ENCODE assay signal across 9 cellular contexts in genomic region chr19:3985643-3986259, GRCh38. TPM values are rescaled to one million over a fixed set of nuclear protein-coding genes. Genes with fewer than 3 reads are reported as not detected.
A peak's percentile ranks its signal among the peaks of the same experiment; 100 is the strongest.
DNase-seq lines count a peak whose midpoint lies in the region; ATAC-seq and TF ChIP-seq lines count a peak whose summit lies in the region.
"Had no signal": no experiment of that assay in that cellular context is flagged by ENCODE, and none has a peak within 500 bp of the region (broad histone marks: within the 10 kb centered on the region; RNA-seq: fewer than 3 reads in every experiment).

No MANE protein-coding gene starts in this region.

- H3K4me3 Mint-ChIP-seq in activated CD4-positive, alpha-beta memory T cell treated with anti-CD3 and anti-CD28 coated beads, Interleukin-2, amount 10 ng/mL, durations not matched to agents 7 days and 5 days: peak overlapping the region; percentile 93

- H3K9me3 Mint-ChIP-seq in activated CD4-positive, alpha-beta memory T cell treated with anti-CD3 and anti-CD28 coated beads, Interleukin-2, amount 10 ng/mL, durations not matched to agents 7 days and 5 days: no peaks in the 10 kb centered on the region

- peak overlapping the region; percentile 95 for H3K27ac Mint-ChIP-seq in activated CD4-positive, alpha-beta memory T cell treated with anti-CD3 and anti-CD28 coated beads, Interleukin-2, amount 10 ng/mL, durations not matched to agents 7 days and 5 days

- H3K27me3 ChIP-seq in SK-N-SH (ENCODE audit: insufficient read depth) (no peaks in the 10 kb centered on the region), iPS-18a (ENCODE audit: control insufficient read depth, insufficient read depth, low read length) (peaks cover 5% of the 10 kb centered on the region), stomach smooth muscle (ENCODE audit: control insufficient read depth in 1 of 2, insufficient read depth in 2 of 2, low read length in 2 of 2) (no peaks in the 10 kb centered on the region)

- WGBS in SK-N-SH (ENCODE audit: low lambda C conversion rate): 2% methylated on average over 13 of the region's 19 CpGs

- peaks cover 45% of the 10 kb centered on the region for H3K36me3 Mint-ChIP-seq in activated CD4-positive, alpha-beta memory T cell treated with anti-CD3 and anti-CD28 coated beads, Interleukin-2, amount 10 ng/mL, durations not matched to agents 7 days and 5 days (ENCODE audit: low read depth)

- POLR2A ChIA-PET in SK-N-SH (lab: Yijun Ruan, JAX): interaction anchor here (0.7 to 6.8 kb wide), 20 partner anchors 8 to 471 kb away, joined by 3 to 60 read pairs (median 4); partner anchors contain the start of genes ATCAY, CREB3L3, DAPK3 and MRPL54
- POLR2A ChIA-PET in activated CD4-positive, alpha-beta memory T cell treated with anti-CD3 and anti-CD28 coated beads, Interleukin-2, amount 10 ng/mL, durations not matched to agents 7 days and 5 days (lab: Charles Lee): interaction anchor here (0.5 to 8.5 kb wide), 33 partner anchors 9 to 485 kb away, joined by 3 to 122 read pairs (median 4); partner anchors contain the start of genes DAPK3, DOHH, MRPL54 and PIAS4

- CTCF ChIA-PET in SK-N-SH (lab: Yijun Ruan, JAX): interaction anchor here (0.6 to 1.6 kb wide), 20 partner anchors 9 to 506 kb away, joined by 3 to 13 read pairs (median 4); partner anchors contain the start of genes DAPK3 and PIAS4
- CTCF ChIA-PET in activated CD4-positive, alpha-beta memory T cell treated with anti-CD3 and anti-CD28 coated beads, Interleukin-2, amount 10 ng/mL, durations not matched to agents 7 days and 5 days (lab: Charles Lee): interaction anchor here (0.7 to 2.2 kb wide), 14 partner anchors 10 to 221 kb away, joined by 3 to 24 read pairs (median 4); partner anchors contain the start of genes DAPK3 and PIAS4

- peaks cover 44% of the 10 kb centered on the region for H4K20me1 ChIP-seq in SK-N-SH (ENCODE audit: insufficient read depth)

- no peak for TF ChIP-seq EP300 in SK-N-SH (IDR thresholded peaks at IDR 0.05; ENCODE audit: borderline replicate concordance in 1 of 2, low read depth in 1 of 2, low read length in 1 of 2)

- H3K9ac ChIP-seq in SK-N-SH: peak overlapping the region; percentile 91
- no peak overlapping the region for H3K9ac ChIP-seq in iPS-18a (ENCODE audit: low read length)
- H3K9ac ChIP-seq in stomach smooth muscle (ENCODE audit: low read length in 2 of 2): peak overlapping the region; percentile 39 to 60

- H3K36me3 ChIP-seq in SK-N-SH (replicated peaks in 1 of 2; ENCODE audit: control insufficient read depth in 1 of 2, insufficient read depth in 2 of 2, low read length in 1 of 2) (peaks cover 37 to 39% of the 10 kb centered on the region in 2 experiments), iPS-18a (ENCODE audit: control insufficient read depth, low read depth, low read length) (peaks cover 39% of the 10 kb centered on the region), stomach smooth muscle (ENCODE audit: control insufficient read depth in 2 of 2, insufficient read depth in 2 of 2, low read length in 2 of 2) (peaks cover 30 to 35% of the 10 kb centered on the region in 2 donors)

- H3K27me3 Mint-ChIP-seq in activated CD4-positive, alpha-beta memory T cell treated with anti-CD3 and anti-CD28 coated beads, Interleukin-2, amount 10 ng/mL, durations not matched to agents 7 days and 5 days: no peaks in the 10 kb centered on the region

- H3K79me2 ChIP-seq in SK-N-SH (ENCODE audit: insufficient read depth): peaks cover 45% of the 10 kb centered on the region

- no peak for TF ChIP-seq CTCF in SK-N-SH (IDR thresholded peaks at IDR 0.05)

- DNase-seq in SK-N-SH: no peak
- DNase-seq in activated CD4-positive, alpha-beta memory T cell treated with anti-CD3 and anti-CD28 coated beads, Interleukin-2, amount 10 ng/mL, durations not matched to agents 7 days and 5 days: no peak
- DNase-seq in GF-D8 (lab: John Stamatoyannopoulos, UW): no peak
- no peak for DNase-seq in stimulated activated CD4-positive, alpha-beta T cell treated with anti-CD3 and anti-CD28 coated beads, Interleukin-2, amount 100 ng/mL, for 48 hours
- no peak for DNase-seq in GM19240 (ENCODE audit: insufficient read length, low spot score)

- H3K4me1 Mint-ChIP-seq in activated CD4-positive, alpha-beta memory T cell treated with anti-CD3 and anti-CD28 coated beads, Interleukin-2, amount 10 ng/mL, durations not matched to agents 7 days and 5 days: peaks cover 58% of the 10 kb centered on the region

- H3K27ac ChIP-seq in SK-N-SH (ENCODE audit: low read depth in 2 of 2, low read length in 1 of 2) (peak overlapping the region; percentile 63 to 82), iPS-18a (ENCODE audit: low read length) (no peak overlapping the region), stomach smooth muscle (ENCODE audit: low read length) (peak overlapping the region; percentile 94)

- peaks cover 43% of the 10 kb centered on the region for H3F3A ChIP-seq in SK-N-SH (replicated peaks; ENCODE audit: insufficient read depth)

- peaks cover 15 to 37% of the 10 kb centered on the region in 2 experiments for H3K4me1 ChIP-seq in SK-N-SH (ENCODE audit: control insufficient read depth in 1 of 2, insufficient read depth in 2 of 2, low read depth in 1 of 2, low read length in 1 of 2)
- H3K4me1 ChIP-seq in iPS-18a (ENCODE audit: control insufficient read depth, low read depth, low read length): peaks cover 13% of the 10 kb centered on the region
- H3K4me1 ChIP-seq in stomach smooth muscle (ENCODE audit: control insufficient read depth, insufficient read depth, low read length): peaks cover 46% of the 10 kb centered on the region

- ATAC-seq in SK-N-SH treated with all-trans-retinoic acid at 6 μM for 48 hours: no peak

- TF ChIP-seq RAD21 in SK-N-SH (IDR thresholded peaks at IDR 0.05; ENCODE audit: low read length): no peak

- peak overlapping the region; percentile 91 to 99 for H3K4me3 ChIP-seq in SK-N-SH (ENCODE audit: low read depth in 2 of 2, low read length in 1 of 2)
- peak overlapping the region; percentile 97 for H3K4me3 ChIP-seq in iPS-18a (ENCODE audit: low read length)
- peak overlapping the region; percentile 83 to 95 for H3K4me3 ChIP-seq in stomach smooth muscle (ENCODE audit: low read length in 2 of 2)

- no peaks in the 10 kb centered on the region for H3K9me2 ChIP-seq in SK-N-SH

- H2AFZ ChIP-seq in SK-N-SH (ENCODE audit: low read depth): peak overlapping the region; percentile 90

- no peaks in the 10 kb centered on the region for H3K9me3 ChIP-seq in SK-N-SH
- no peaks in the 10 kb centered on the region for H3K9me3 ChIP-seq in iPS-18a (ENCODE audit: control insufficient read depth, low read depth, low read length)
- no peaks in the 10 kb centered on the region for H3K9me3 ChIP-seq in stomach smooth muscle (ENCODE audit: control insufficient read depth in 2 of 2, low read length in 2 of 2)

- H3K4me2 ChIP-seq in SK-N-SH: peak overlapping the region; percentile 89

TF ChIP-seq in SK-N-SH, 30 proteins besides CTCF, POLR2A, EP300 and RAD21 (continues in another document):
- TF ChIP-seq TAF1 (IDR thresholded peaks at IDR 0.05; ENCODE audit: borderline replicate concordance, low read depth, low read length) (no peak), MEF2A (IDR thresholded peaks at IDR 0.05; ENCODE audit: borderline replicate concordance, low read depth) (no peak), MAX (IDR thresholded peaks at IDR 0.05; ENCODE audit: low read depth) (no peak)

TF ChIP-seq in SK-N-SH treated with all-trans-retinoic acid at 6 μM for 48 hours, 23 proteins besides CTCF, POLR2A, EP300 and RAD21:
- no peak for TF ChIP-seq TOX (CRISPR knock-in tag; IDR thresholded peaks at IDR 0.05; ENCODE audit: borderline replicate concordance)
- TF ChIP-seq ZNF70 (CRISPR knock-in tag; IDR thresholded peaks at IDR 0.05): no peak
- no peak for TF ChIP-seq ISL1 (CRISPR knock-in tag; IDR thresholded peaks at IDR 0.05)
- no peak for TF ChIP-seq SNAI2 (CRISPR knock-in tag; IDR thresholded peaks at IDR 0.05)

RNA-seq across cellular contexts. Expression of gene EEF2, which starts 0.5 kb away (rescaled TPM):
- 1,295 and 1,553 TPM in 2 replicates for polyA plus RNA-seq in SK-N-SH (2012; rRNA removed)
- 756 and 1,170 TPM in 2 replicates for polyA plus RNA-seq in SK-N-SH (2012; cell fraction: cytosol; rRNA removed)
- 816 and 855 TPM in 2 replicates for polyA plus RNA-seq in SK-N-SH (2012; cell fraction: nucleus; rRNA removed)
- total RNA-seq in activated CD4-positive, alpha-beta memory T cell treated with anti-CD3 and anti-CD28 coated beads, Interleukin-2, amount 10 ng/mL, durations not matched to agents 7 days and 5 days: 1,000 to 10,000 TPM; 1,543 to 1,592 TPM

RNA-seq across cellular contexts. Expression of gene DAPK3, which starts 14.9 kb away (rescaled TPM):
- polyA plus RNA-seq in SK-N-SH (2012; rRNA removed): 118 and 142 TPM in 2 replicates
- 67.8 and 92.3 TPM in 2 replicates for polyA plus RNA-seq in SK-N-SH (2012; cell fraction: cytosol; rRNA removed)
- polyA plus RNA-seq in SK-N-SH (2012; cell fraction: nucleus; rRNA removed): 184 and 238 TPM in 2 replicates
- total RNA-seq in activated CD4-positive, alpha-beta memory T cell treated with anti-CD3 and anti-CD28 coated beads, Interleukin-2, amount 10 ng/mL, durations not matched to agents 7 days and 5 days: 10 to 100 TPM; 41.3 to 42.7 TPM

RNA-seq across cellular contexts. Expression of gene PIAS4, which starts 21.8 kb away (rescaled TPM):
- polyA plus RNA-seq in SK-N-SH (2012; rRNA removed): 7.7 and 14.1 TPM in 2 replicates
- 4.8 and 7.9 TPM in 2 replicates for polyA plus RNA-seq in SK-N-SH (2012; cell fraction: cytosol; rRNA removed)
- polyA plus RNA-seq in SK-N-SH (2012; cell fraction: nucleus; rRNA removed): 17.7 and 23.8 TPM in 2 replicates
- total RNA-seq in activated CD4-positive, alpha-beta memory T cell treated with anti-CD3 and anti-CD28 coated beads, Interleukin-2, amount 10 ng/mL, durations not matched to agents 7 days and 5 days: 10 to 100 TPM; 28.6 to 33.2 TPM

RNA-seq across cellular contexts. Expression of gene NMRK2, which starts 52.9 kb away (rescaled TPM):
- not detected in 2 replicates for polyA plus RNA-seq in SK-N-SH (2012; rRNA removed)
- polyA plus RNA-seq in SK-N-SH (2012; cell fraction: cytosol; rRNA removed): not detected in 2 replicates
- not detected in 2 replicates for polyA plus RNA-seq in SK-N-SH (2012; cell fraction: nucleus; rRNA removed)
- not detected for total RNA-seq in activated CD4-positive, alpha-beta memory T cell treated with anti-CD3 and anti-CD28 coated beads, Interleukin-2, amount 10 ng/mL, durations not matched to agents 7 days and 5 days
- total RNA-seq: Daoy had no signal
